ENCODE assay signal across 19 cellular contexts in the genomic region with DNA sequence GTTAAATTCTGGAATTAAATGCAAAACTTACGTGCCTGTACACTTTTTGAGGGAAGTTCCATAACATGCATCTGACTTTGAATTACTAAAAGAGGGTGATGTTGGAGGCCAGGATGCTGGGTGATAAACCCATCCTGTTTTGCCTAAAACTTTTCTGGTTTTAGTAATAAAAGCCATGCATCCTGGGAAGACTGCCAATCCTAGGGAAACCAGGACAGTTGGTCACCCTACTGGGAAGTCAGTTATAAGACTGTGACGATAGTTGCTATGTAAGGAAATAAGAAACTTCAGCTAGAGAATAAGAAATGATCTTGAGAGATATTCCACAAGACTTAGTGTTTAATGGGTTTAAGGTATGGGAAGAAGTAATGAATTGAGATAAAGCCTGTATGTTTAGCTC.
"Had no signal": no experiment of that assay in that cellular context is flagged by ENCODE, and none has a peak within 500 bp of the region (broad histone marks: within the 10 kb centered on the region; RNA-seq: fewer than 3 reads in every experiment).

No MANE protein-coding gene starts in this region.

- H3K36me3 Mint-ChIP-seq: natural killer cell treated with Interleukin-12 subunit alpha and Interleukin-12 subunit beta and Interleukin-15 and Interleukin-18, amount 100 ng/mL, for 72 hours; stimulated activated memory B cell treated with anti-CD40 and anti-IgM and Interleukin-4, amounts not matched to agents 10 μg/mL and 1 μg/mL and 100 μg/mL, for 72 hours had no signal

- ATAC-seq: activated naive CD8-positive, alpha-beta T cell treated with anti-CD3 and anti-CD28 coated beads, Interleukin-2, amount 50 U/mL, for 24 hours; foreskin keratinocyte; left ventricle myocardium superior; natural killer cell treated with Interleukin-12 subunit alpha and Interleukin-12 subunit beta and Interleukin-15 and Interleukin-18, amount 100 ng/mL, for 72 hours; stimulated activated memory B cell treated with anti-CD40 and anti-IgM and Interleukin-4, amounts not matched to agents 10 μg/mL and 1 μg/mL and 100 μg/mL, for 72 hours had no signal

- H3K27me3 Mint-ChIP-seq: activated CD4-positive, alpha-beta T cell treated with anti-CD3 and anti-CD28 coated beads, Interleukin-2, amount 10 ng/mL, durations not matched to agents 24 days and 14 days; activated naive CD8-positive, alpha-beta T cell treated with anti-CD3 and anti-CD28 coated beads, Interleukin-2, amount 50 U/mL, for 24 hours; natural killer cell treated with Interleukin-12 subunit alpha and Interleukin-12 subunit beta and Interleukin-15 and Interleukin-18, amount 100 ng/mL, for 72 hours; stimulated activated memory B cell treated with anti-CD40 and anti-IgM and Interleukin-4, amounts not matched to agents 10 μg/mL and 1 μg/mL and 100 μg/mL, for 72 hours had no signal

- DNase-seq: activated CD4-positive, alpha-beta T cell treated with anti-CD3 and anti-CD28 coated beads, Interleukin-2, amount 10 ng/mL, durations not matched to agents 24 days and 14 days; activated CD4-positive, CD25-positive, alpha-beta regulatory T cell; activated naive CD4-positive, alpha-beta T cell; activated naive CD8-positive, alpha-beta T cell treated with anti-CD3 and anti-CD28 coated beads, Interleukin-2, amount 50 U/mL, for 24 hours; aorta; dorsolateral prefrontal cortex; endodermal cell; foreskin keratinocyte; glutamatergic neuron; left ventricle myocardium superior; mesenchymal stem cell; nucleus accumbens; stimulated activated CD4-positive, alpha-beta T cell treated with anti-CD3 and anti-CD28 coated beads, Interleukin-2, amount 100 ng/mL, for 48 hours; T-helper 2 cell; tibial artery; uterus had no signal

- H3K9me3 ChIP-seq: tibial artery, uterus had no signal

- H3K27ac Mint-ChIP-seq: activated CD4-positive, alpha-beta T cell treated with anti-CD3 and anti-CD28 coated beads, Interleukin-2, amount 10 ng/mL, durations not matched to agents 24 days and 14 days; activated naive CD8-positive, alpha-beta T cell treated with anti-CD3 and anti-CD28 coated beads, Interleukin-2, amount 50 U/mL, for 24 hours; endodermal cell; natural killer cell treated with Interleukin-12 subunit alpha and Interleukin-12 subunit beta and Interleukin-15 and Interleukin-18, amount 100 ng/mL, for 72 hours; stimulated activated memory B cell treated with anti-CD40 and anti-IgM and Interleukin-4, amounts not matched to agents 10 μg/mL and 1 μg/mL and 100 μg/mL, for 72 hours had no signal

- H3K4me1 Mint-ChIP-seq: activated CD4-positive, alpha-beta T cell treated with anti-CD3 and anti-CD28 coated beads, Interleukin-2, amount 10 ng/mL, durations not matched to agents 24 days and 14 days; activated naive CD8-positive, alpha-beta T cell treated with anti-CD3 and anti-CD28 coated beads, Interleukin-2, amount 50 U/mL, for 24 hours; endodermal cell; stimulated activated memory B cell treated with anti-CD40 and anti-IgM and Interleukin-4, amounts not matched to agents 10 μg/mL and 1 μg/mL and 100 μg/mL, for 72 hours had no signal

- H3K4me1 ChIP-seq: foreskin keratinocyte, tibial artery, uterus had no signal

- H3K27ac ChIP-seq: cardiac muscle cell, dorsolateral prefrontal cortex, foreskin keratinocyte, tibial artery, uterus had no signal

- H3K9me3 Mint-ChIP-seq: endodermal cell; stimulated activated memory B cell treated with anti-CD40 and anti-IgM and Interleukin-4, amounts not matched to agents 10 μg/mL and 1 μg/mL and 100 μg/mL, for 72 hours had no signal

- H3K36me3 ChIP-seq: cardiac muscle cell, tibial artery, uterus had no signal

- H3K27me3 ChIP-seq: cardiac muscle cell, dorsolateral prefrontal cortex, foreskin keratinocyte, tibial artery, uterus had no signal

- H3K4me3 ChIP-seq: cardiac muscle cell, dorsolateral prefrontal cortex, tibial artery, uterus had no signal

- H3K4me3 Mint-ChIP-seq: activated CD4-positive, alpha-beta T cell treated with anti-CD3 and anti-CD28 coated beads, Interleukin-2, amount 10 ng/mL, durations not matched to agents 24 days and 14 days; activated naive CD8-positive, alpha-beta T cell treated with anti-CD3 and anti-CD28 coated beads, Interleukin-2, amount 50 U/mL, for 24 hours; endodermal cell; natural killer cell treated with Interleukin-12 subunit alpha and Interleukin-12 subunit beta and Interleukin-15 and Interleukin-18, amount 100 ng/mL, for 72 hours; stimulated activated memory B cell treated with anti-CD40 and anti-IgM and Interleukin-4, amounts not matched to agents 10 μg/mL and 1 μg/mL and 100 μg/mL, for 72 hours had no signal
